In genomic region chr5:42596817-42597216, GRCh38 we compare ENCODE assay signal across 23 cellular contexts.
"Had no signal": no experiment of that assay in that cellular context is flagged by ENCODE, and none has a peak within 500 bp of the region (broad histone marks: within the 10 kb centered on the region; RNA-seq: fewer than 3 reads in every experiment).

No MANE protein-coding gene starts in this region.

- H3K27ac ChIP-seq: body of pancreas, parathyroid adenoma, spleen, thyroid gland, WERI-Rb-1 had no signal

- H2AFZ ChIP-seq: parathyroid adenoma had no signal

- H3K79me2 ChIP-seq: parathyroid adenoma had no signal

- H3K4me1 ChIP-seq: body of pancreas had no signal

- DNase-seq: activated CD4-positive, alpha-beta T cell treated with anti-CD3 and anti-CD28 coated beads, Interleukin-2, amount 50 U/mL, for 1 hour; activated CD4-positive, CD25-positive, alpha-beta regulatory T cell treated with anti-CD3 and anti-CD28 coated beads, Interleukin-2, amount 50 U/mL, for 72 hours; activated CD8-positive, alpha-beta T cell treated with anti-CD3 and anti-CD28 coated beads, Interleukin-2, amount 10 ng/mL, durations not matched to agents 7 days and 5 days; activated gamma-delta T cell treated with Interleukin-2 at 50 U/mL for 16 hours; anterior cingulate cortex; body of pancreas; central memory CD4-positive, alpha-beta T cell; effector memory CD8-positive, alpha-beta T cell; left ventricle myocardium inferior; naive B cell; nucleus accumbens; spleen; stimulated activated CD4-positive, alpha-beta T cell treated with anti-CD3 and anti-CD28 coated beads, Interleukin-4, amount 100 ng/mL, for 1 hour; stimulated activated naive CD4-positive, alpha-beta T cell; substantia nigra; T-cell; thyroid gland; WERI-Rb-1 had no signal

- H3K9me3 ChIP-seq: body of pancreas, left ventricle myocardium inferior, thyroid gland had no signal

- FAIRE-seq: colon, endothelial cell of umbilical vein, TTC549 had no signal

- H3K36me3 ChIP-seq: heart right ventricle, left ventricle myocardium inferior, spleen, thyroid gland, WERI-Rb-1 had no signal

- H3K27me3 ChIP-seq: body of pancreas, heart right ventricle, spleen, thyroid gland had no signal

- ATAC-seq: activated CD8-positive, alpha-beta T cell treated with anti-CD3 and anti-CD28 coated beads, Interleukin-2, amount 10 ng/mL, durations not matched to agents 7 days and 5 days; body of pancreas; effector memory CD8-positive, alpha-beta T cell; T-cell had no signal

- H3K9ac ChIP-seq: parathyroid adenoma had no signal

- H3K4me3 ChIP-seq: body of pancreas, heart right ventricle, left ventricle myocardium inferior, spleen, thyroid gland had no signal
